15 cellular contexts compared by ENCODE assay signal in the genomic region with DNA sequence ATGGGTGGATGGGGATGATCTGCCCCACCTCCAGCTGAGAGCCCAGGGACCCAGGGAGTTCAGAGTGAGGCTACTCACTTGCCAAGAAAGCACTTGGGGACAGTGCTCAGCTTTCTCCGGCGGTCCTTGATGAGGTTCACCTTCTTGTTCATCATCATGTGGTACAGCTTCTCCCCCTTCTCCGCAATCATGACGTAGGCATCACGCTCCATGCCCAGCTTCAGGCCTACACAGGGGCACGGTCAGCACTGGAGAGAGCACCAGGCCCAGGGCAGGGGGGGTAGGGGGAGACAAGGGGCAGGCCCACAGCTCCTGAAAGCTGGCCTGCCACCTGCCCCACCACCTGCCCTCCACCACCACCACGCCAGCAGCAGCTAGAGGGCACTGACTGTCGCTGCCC.
"Had no signal": no experiment of that assay in that cellular context is flagged by ENCODE, and none has a peak within 500 bp of the region (broad histone marks: within the 10 kb centered on the region; RNA-seq: fewer than 3 reads in every experiment).

No MANE protein-coding gene starts in this region.

- H3K4me3 ChIP-seq: lung, neural progenitor cell had no signal

- H3K9me3 Mint-ChIP-seq: activated naive CD8-positive, alpha-beta T cell treated with anti-CD3 and anti-CD28 coated beads, Interleukin-2, amount 50 U/mL, for 24 hours; dendritic cell treated with granulocyte-macrophage colony-stimulating factor and Interleukin-4, amounts not matched to agents 40 ng/mL and 50 ng/mL, for 4 days; mesothelial cell of epicardium; neural progenitor cell; T-helper 2 cell treated with Interferon-gamma antibody and Interleukin-4, amounts not matched to agents 5 μg/mL and 100 μg/mL, for 36 hours had no signal

- H3K27me3 Mint-ChIP-seq: activated naive CD8-positive, alpha-beta T cell treated with anti-CD3 and anti-CD28 coated beads, Interleukin-2, amount 50 U/mL, for 24 hours; dendritic cell treated with granulocyte-macrophage colony-stimulating factor and Interleukin-4, amounts not matched to agents 40 ng/mL and 50 ng/mL, for 4 days had no signal

- H3K27ac ChIP-seq: neural progenitor cell had no signal

- H3K36me3 ChIP-seq: neural progenitor cell had no signal

- H3K27me3 ChIP-seq: neural progenitor cell had no signal

- DNase-seq: activated CD4-positive, alpha-beta T cell treated with anti-CD3 and anti-CD28 coated beads, Interleukin-2, amount 50 U/mL, for 1 hour; activated CD8-positive, alpha-beta memory T cell treated with anti-CD3 and anti-CD28 coated beads, Interleukin-2, amount 50 U/mL, for 4 hours; activated naive CD8-positive, alpha-beta T cell treated with anti-CD3 and anti-CD28 coated beads, Interleukin-2, amount 50 U/mL, for 24 hours; retina; stimulated activated CD4-positive, alpha-beta T cell treated with anti-CD3 and anti-CD28 coated beads, Interleukin-2, amount 100 ng/mL, for 48 hours; stimulated activated naive CD4-positive, alpha-beta T cell; SW 1271; trophoblast cell had no signal

- H3K36me3 Mint-ChIP-seq: mesothelial cell of epicardium had no signal

- ATAC-seq: activated CD4-positive, CD25-positive, alpha-beta regulatory T cell treated with anti-CD3 and anti-CD28 coated beads, Interleukin-2, amount 50 U/mL, for 24 hours; activated naive CD8-positive, alpha-beta T cell treated with anti-CD3 and anti-CD28 coated beads, Interleukin-2, amount 50 U/mL, for 24 hours had no signal

- FAIRE-seq: islet of Langerhans had no signal

- H3K27ac Mint-ChIP-seq: dendritic cell treated with granulocyte-macrophage colony-stimulating factor and Interleukin-4, amounts not matched to agents 40 ng/mL and 50 ng/mL, for 4 days; mesothelial cell of epicardium; neural progenitor cell; T-helper 2 cell treated with Interferon-gamma antibody and Interleukin-4, amounts not matched to agents 5 μg/mL and 100 μg/mL, for 36 hours had no signal

- H3K4me3 Mint-ChIP-seq: dendritic cell treated with granulocyte-macrophage colony-stimulating factor and Interleukin-4, amounts not matched to agents 40 ng/mL and 50 ng/mL, for 4 days; mesothelial cell of epicardium; neural progenitor cell; T-helper 2 cell treated with Interferon-gamma antibody and Interleukin-4, amounts not matched to agents 5 μg/mL and 100 μg/mL, for 36 hours had no signal
